ENCODE assay signal across 22 cellular contexts in the genomic region with DNA sequence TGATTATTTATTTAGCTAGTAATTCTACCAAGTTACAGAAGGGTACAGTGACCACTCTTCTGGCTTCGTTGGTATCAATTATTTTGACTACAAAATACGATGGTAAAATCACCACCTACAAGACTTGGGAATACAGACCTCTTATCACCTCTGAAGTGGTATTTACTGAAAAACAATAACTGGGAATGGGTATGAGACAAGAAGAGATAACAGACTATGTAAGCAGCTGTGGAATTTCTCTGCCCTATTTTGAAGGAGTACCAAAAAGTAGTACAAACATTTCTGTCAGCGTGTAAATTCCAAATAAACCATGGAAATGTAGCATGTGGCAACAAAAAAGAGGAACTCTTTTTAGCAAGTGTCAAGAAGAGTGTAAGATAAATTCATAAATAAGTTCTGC.
"Had no signal": no experiment of that assay in that cellular context is flagged by ENCODE, and none has a peak within 500 bp of the region (broad histone marks: within the 10 kb centered on the region; RNA-seq: fewer than 3 reads in every experiment).

No MANE protein-coding gene starts in this region.

- H3K27me3 ChIP-seq: adrenal gland, ascending aorta, breast epithelium, colonic mucosa, heart right ventricle, neural progenitor cell, testis had no signal

- H3K4me3 ChIP-seq: adrenal gland, ascending aorta, breast epithelium, colonic mucosa, heart right ventricle, mucosa of descending colon, neural progenitor cell, prostate gland, testis had no signal

- H3K4me1 ChIP-seq: ascending aorta, breast epithelium, colonic mucosa, neural progenitor cell, prostate gland, testis had no signal

- H3K9me3 Mint-ChIP-seq: activated naive CD4-positive, alpha-beta T cell treated with anti-CD3 and anti-CD28 coated beads, Interleukin-2, amount 50 U/mL, for 72 hours; activated T-cell treated with anti-CD3 and anti-CD28 coated beads, Interleukin-2, amount 50 U/mL, for 24 hours; activated T-helper 17 cell treated with anti-CD3 and anti-CD28 coated beads, Interleukin-2, amount 50 U/mL, for 72 hours; central memory CD8-positive, alpha-beta T cell; memory B cell; type B pancreatic cell had no signal

- H3K27ac Mint-ChIP-seq: activated naive CD4-positive, alpha-beta T cell treated with anti-CD3 and anti-CD28 coated beads, Interleukin-2, amount 50 U/mL, for 72 hours; activated T-cell treated with anti-CD3 and anti-CD28 coated beads, Interleukin-2, amount 50 U/mL, for 24 hours; activated T-helper 17 cell treated with anti-CD3 and anti-CD28 coated beads, Interleukin-2, amount 50 U/mL, for 72 hours; neural progenitor cell; type B pancreatic cell had no signal

- H3K9me3 ChIP-seq: adrenal gland, ascending aorta, breast epithelium, colonic mucosa, heart right ventricle, mucosa of descending colon, prostate gland, testis had no signal

- H3K27ac ChIP-seq: adrenal gland, ascending aorta, breast epithelium, colonic mucosa, heart right ventricle, neural progenitor cell, prostate gland, testis had no signal

- DNase-seq: activated CD4-positive, alpha-beta T cell treated with anti-CD3 and anti-CD28 coated beads, Interleukin-2, amount 50 U/mL, for 4 hours; activated CD8-positive, alpha-beta memory T cell treated with anti-CD3 and anti-CD28 coated beads for 24 hours; activated CD8-positive, alpha-beta memory T cell treated with anti-CD3 and anti-CD28 coated beads, Interleukin-2, amount 50 U/mL, for 4 hours; activated T-cell treated with anti-CD3 and anti-CD28 coated beads, Interleukin-2, amount 50 U/mL, for 24 hours; adrenal gland; colonic mucosa; heart right ventricle; islet precursor cell; left cardiac atrium; mucosa of descending colon; stimulated activated CD4-positive, alpha-beta T cell treated with anti-CD3 and anti-CD28 coated beads, Interleukin-4, amount 100 ng/mL, for 1 hour; stimulated activated naive CD4-positive, alpha-beta T cell; testis had no signal

- H3K36me3 ChIP-seq: adrenal gland, breast epithelium, colonic mucosa, neural progenitor cell, prostate gland had no signal

- ATAC-seq: activated T-helper 17 cell treated with anti-CD3 and anti-CD28 coated beads, Interleukin-2, amount 50 U/mL, for 72 hours; heart right ventricle; left cardiac atrium; mucosa of descending colon had no signal

- H3K4me1 Mint-ChIP-seq: neural progenitor cell had no signal

- H3K9ac ChIP-seq: neural progenitor cell had no signal

- H3K4me3 Mint-ChIP-seq: activated T-cell treated with anti-CD3 and anti-CD28 coated beads, Interleukin-2, amount 50 U/mL, for 24 hours; activated T-helper 17 cell treated with anti-CD3 and anti-CD28 coated beads, Interleukin-2, amount 50 U/mL, for 72 hours; central memory CD8-positive, alpha-beta T cell; memory B cell; neural progenitor cell; type B pancreatic cell had no signal

- H3K27me3 Mint-ChIP-seq: activated T-cell treated with anti-CD3 and anti-CD28 coated beads, Interleukin-2, amount 50 U/mL, for 24 hours; activated T-helper 17 cell treated with anti-CD3 and anti-CD28 coated beads, Interleukin-2, amount 50 U/mL, for 72 hours; central memory CD8-positive, alpha-beta T cell; memory B cell; type B pancreatic cell had no signal
